Comparison of ENCODE assay signal across 25 cellular contexts in the genomic region with DNA sequence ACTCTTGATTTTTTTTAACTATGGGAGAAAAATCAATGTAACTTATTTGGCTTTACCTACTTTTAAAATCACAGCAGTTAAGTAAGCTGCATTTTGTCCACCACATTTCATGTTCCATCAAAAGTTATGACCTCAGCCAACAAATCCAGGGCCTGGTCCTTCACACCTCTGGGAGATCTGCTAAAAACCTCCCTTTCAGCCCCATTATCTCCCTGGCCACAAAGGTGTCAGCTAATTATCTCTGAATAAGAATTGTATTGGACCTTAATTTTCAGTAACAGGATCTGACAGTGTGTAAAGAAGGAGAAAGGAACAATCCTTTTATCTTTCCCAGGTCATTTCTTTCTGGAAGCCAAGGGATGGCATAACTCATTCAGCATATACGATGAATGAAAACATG.
"Had no signal": no experiment of that assay in that cellular context is flagged by ENCODE, and none has a peak within 500 bp of the region (broad histone marks: within the 10 kb centered on the region; RNA-seq: fewer than 3 reads in every experiment).

No MANE protein-coding gene starts in this region.

- H3K4me1 ChIP-seq: esophagus squamous epithelium, gastroesophageal sphincter, heart left ventricle, left lung, lower lobe of right lung had no signal

- H3K27ac ChIP-seq: coronary artery, dorsolateral prefrontal cortex, epithelial cell of prostate, esophagus squamous epithelium, gastroesophageal sphincter, heart left ventricle, hepatocyte, left lung, lower lobe of right lung had no signal

- ATAC-seq: esophagus mucosa; gastroesophageal sphincter; heart left ventricle; left colon; left lung; left ventricle myocardium superior; lower lobe of right lung; naive thymus-derived CD4-positive, alpha-beta T cell had no signal

- DNase-seq: dermis blood vessel endothelial cell; dorsolateral prefrontal cortex; effector CD4-positive, alpha-beta T cell; effector memory CD4-positive, alpha-beta T cell; erythroblast; esophagus squamous epithelium; foreskin fibroblast; heart left ventricle; hypothalamus; immature natural killer cell; islet precursor cell; kidney; kidney glomerular epithelial cell; left colon; left lung; left ventricle myocardium superior; lower lobe of right lung; mesenchymal stem cell; midbrain; naive thymus-derived CD4-positive, alpha-beta T cell had no signal

- H3K27me3 ChIP-seq: esophagus squamous epithelium, gastroesophageal sphincter, hepatocyte, left lung had no signal
